1 cellular context compared by ENCODE assay signal in genomic region chr4:168864831-168865541, GRCh38.
A peak's percentile ranks its signal among the peaks of the same experiment; 100 is the strongest.
TF ChIP-seq lines count a peak whose summit lies in the region.

No MANE protein-coding gene starts in this region.

TF ChIP-seq in SK-N-SH, 30 proteins besides CTCF, POLR2A, EP300 and RAD21 (continued from another document):
- TF ChIP-seq MXI1 (IDR thresholded peaks at IDR 0.05; ENCODE audit: low read depth, low read length) (no peak), TEAD4 (IDR thresholded peaks at IDR 0.05; ENCODE audit: borderline replicate concordance, insufficient read depth) (peak; percentile 49; the same call in 1 of the 2 replicates), NRF1 (IDR thresholded peaks at IDR 0.05; ENCODE audit: low read depth, low read length) (no peak), CHD2 (IDR thresholded peaks at IDR 0.05; ENCODE audit: low read length, partially characterized antibody) (no peak), SIN3A (IDR thresholded peaks at IDR 0.05; ENCODE audit: borderline replicate concordance, low read depth, low read length) (no peak), POLR2AphosphoS5 (IDR thresholded peaks at IDR 0.05; ENCODE audit: low read depth, low read length) (no peak)
TF ChIP-seq in SK-N-SH: peak in this region for 9.
